ENCODE assay signal across 32 cellular contexts in the genomic region with DNA sequence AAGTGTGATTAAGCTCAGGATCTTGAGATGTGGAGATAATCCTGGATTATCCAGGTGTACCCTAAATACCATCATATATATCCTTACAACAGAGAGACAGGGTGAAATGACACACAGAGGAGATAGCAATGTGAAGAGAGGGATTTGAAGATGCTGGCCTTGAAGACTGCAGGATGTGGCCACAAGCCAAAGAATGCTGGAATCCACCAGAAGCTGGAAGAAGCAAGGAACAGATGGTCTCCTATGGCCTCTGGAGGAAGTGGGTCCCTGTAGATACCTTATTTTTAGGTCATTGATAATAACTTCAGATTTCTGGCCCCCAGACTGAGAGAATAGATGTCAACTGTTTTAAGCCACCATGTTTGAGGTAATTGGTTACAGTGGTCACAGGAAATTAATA.
"Had no signal": no experiment of that assay in that cellular context is flagged by ENCODE, and none has a peak within 500 bp of the region (broad histone marks: within the 10 kb centered on the region; RNA-seq: fewer than 3 reads in every experiment).

No MANE protein-coding gene starts in this region.

- DNase-seq: activated B cell treated with CpG ODN at 0.5 μM for 24 hours; activated CD4-positive, alpha-beta memory T cell treated with anti-CD3 and anti-CD28 coated beads for 36 hours; activated CD4-positive, alpha-beta T cell treated with anti-CD3 and anti-CD28 coated beads for 4 hours; activated CD4-positive, alpha-beta T cell treated with anti-CD3 and anti-CD28 coated beads, Interleukin-2, amount 10 ng/mL, durations not matched to agents 24 days and 14 days; activated CD4-positive, alpha-beta T cell treated with anti-CD3 and anti-CD28 coated beads, Interleukin-2, amount 50 U/mL, for 1 hour; activated CD4-positive, alpha-beta T cell treated with anti-CD3 and anti-CD28 coated beads, Interleukin-2, amount 50 U/mL, for 4 hours; activated CD4-positive, CD25-positive, alpha-beta regulatory T cell treated with anti-CD3 and anti-CD28 coated beads, Interleukin-2, amount 50 U/mL, for 72 hours; activated CD8-positive, alpha-beta memory T cell treated with anti-CD3 and anti-CD28 coated beads, Interleukin-2, amount 50 U/mL, for 4 hours; activated CD8-positive, alpha-beta T cell treated with anti-CD3 and anti-CD28 coated beads for 36 hours; activated effector memory CD4-positive, alpha-beta T cell treated with anti-CD3 and anti-CD28 coated beads, Interleukin-2, amount 50 U/mL, for 16 hours; activated gamma-delta T cell treated with Interleukin-2 at 50 U/mL for 16 hours; activated naive CD4-positive, alpha-beta T cell; activated naive CD4-positive, alpha-beta T cell treated with anti-CD3 and anti-CD28 coated beads for 36 hours; activated naive CD4-positive, alpha-beta T cell treated with anti-CD3 and anti-CD28 coated beads, Interleukin-2, amount 50 U/mL, for 16 hours; activated naive CD8-positive, alpha-beta T cell treated with anti-CD3 and anti-CD28 coated beads for 36 hours; activated T-cell treated with anti-CD3 and anti-CD28 coated beads for 4 hours; activated T-cell treated with anti-CD3 and anti-CD28 coated beads, Interleukin-2, amount 50 U/mL, for 1 hour; activated T-cell treated with anti-CD3 and anti-CD28 coated beads, Interleukin-2, amount 50 U/mL, for 4 hours; activated T-cell treated with anti-CD3 and anti-CD28 coated beads, Interleukin-2, amount 50 U/mL, for 72 hours; adrenal gland; amniotic stem cell; aorta; body of pancreas; brain microvascular endothelial cell; central memory CD4-positive, alpha-beta T cell; cerebellar nuclear complex; T-helper 2 cell; T-helper 9 cell had no signal

- H3K9me3 ChIP-seq: adrenal gland, body of pancreas, breast epithelium had no signal

- ATAC-seq: activated CD8-positive, alpha-beta T cell treated with anti-CD3 and anti-CD28 coated beads for 36 hours; activated naive CD4-positive, alpha-beta T cell treated with anti-CD3 and anti-CD28 coated beads, Interleukin-2, amount 50 U/mL, for 72 hours; activated T-cell treated with anti-CD3 and anti-CD28 coated beads, Interleukin-2, amount 50 U/mL, for 4 hours; activated T-cell treated with anti-CD3 and anti-CD28 coated beads, Interleukin-2, amount 50 U/mL, for 72 hours; activated T-helper 17 cell treated with anti-CD3 and anti-CD28 coated beads, Interleukin-2, amount 50 U/mL, for 72 hours; body of pancreas had no signal

- H3K4me3 ChIP-seq: adrenal gland, body of pancreas, breast epithelium had no signal

- H3K27me3 ChIP-seq: adrenal gland, body of pancreas, brain microvascular endothelial cell, breast epithelium had no signal

- H3K36me3 ChIP-seq: adrenal gland, brain microvascular endothelial cell, breast epithelium had no signal

- H3K27ac ChIP-seq: adrenal gland, body of pancreas, brain microvascular endothelial cell, breast epithelium, VCaP had no signal

- H3K4me1 ChIP-seq: adrenal gland, body of pancreas, breast epithelium had no signal
